18 cellular contexts compared by ENCODE assay signal in genomic region chr12:91785655-91786489, GRCh38.
DNase-seq lines count a peak whose midpoint lies in the region; ATAC-seq and TF ChIP-seq lines count a peak whose summit lies in the region.
"Had no signal": no experiment of that assay in that cellular context is flagged by ENCODE, and none has a peak within 500 bp of the region (broad histone marks: within the 10 kb centered on the region; RNA-seq: fewer than 3 reads in every experiment).

No MANE protein-coding gene starts in this region.

- H3K4me2 ChIP-seq in OCI-LY3 (ENCODE audit: low read length) (no peak overlapping the region), neural progenitor cell (peak overlapping the region; percentile 36)
- H3K4me2 ChIP-seq: BLaER1 treated with 17β-estradiol and CSF1 and Interleukin-3, amounts not matched to agents 10 nM and 100 nM had no signal

- TF ChIP-seq CTCF in CD8-positive, alpha-beta T cell (IDR thresholded peaks at IDR 0.05), result no peak
- TF ChIP-seq CTCF in OCI-LY3 (IDR thresholded peaks at IDR 0.05; ENCODE audit: low read depth, low read length) (no peak), neural progenitor cell (IDR thresholded peaks at IDR 0.05) (no peak), endothelial cell (IDR thresholded peaks at IDR 0.05; ENCODE audit: unreplicated experiment) (no peak)

- H3K27me3 Mint-ChIP-seq in CD8-positive, alpha-beta T cell (ENCODE audit: low read depth), result no peaks in the 10 kb centered on the region
- H3K27me3 Mint-ChIP-seq in neural progenitor cell (ENCODE audit: insufficient read depth, low read depth) (peaks cover 3% of the 10 kb centered on the region), endothelial cell (ENCODE audit: unreplicated experiment) (no peaks in the 10 kb centered on the region)

- no peak for ATAC-seq in CD8-positive, alpha-beta T cell
- no peak for ATAC-seq in GM18502 (IDR thresholded peaks at IDR 0.05; ENCODE audit: poor library complexity, unreplicated experiment)
- ATAC-seq: HepG2, PC-3 had no signal

- H3K27me3 ChIP-seq in CD8-positive, alpha-beta T cell (ENCODE audit: insufficient read depth, low read length), result no peaks in the 10 kb centered on the region
- H3K27me3 ChIP-seq in OCI-LY3 (ENCODE audit: low read depth, low read length) (no peaks in the 10 kb centered on the region), neural progenitor cell (no peaks in the 10 kb centered on the region)
- H3K27me3 ChIP-seq: BLaER1 treated with 17β-estradiol and CSF1 and Interleukin-3, amounts not matched to agents 10 nM and 100 nM; spleen; suprapubic skin; vagina had no signal

- CTCF ChIA-PET in CD8-positive, alpha-beta T cell (lab: Charles Lee), result interaction anchor here (1.1 kb wide), 1 partner anchor 26 kb away, joined by 5 read pairs; no protein-coding TSS in a partner anchor

- H4K20me1 ChIP-seq in OCI-LY3 (ENCODE audit: insufficient read depth, low read length) (no peaks in the 10 kb centered on the region), neural progenitor cell (ENCODE audit: low read depth) (no peaks in the 10 kb centered on the region)
- H4K20me1 ChIP-seq: BLaER1 treated with 17β-estradiol and CSF1 and Interleukin-3, amounts not matched to agents 10 nM and 100 nM had no signal

- intact Hi-C loops in CD8-positive, alpha-beta T cell (cut with DNase I, micrococcal nuclease), result no loop called here
- intact Hi-C loops in cardiac septum (cut with DNase I), result no loop called here

- H3F3A ChIP-seq in neural progenitor cell (ENCODE audit: low read depth), result no peaks in the 10 kb centered on the region

- peak overlapping the region; percentile 77 for H3K27ac Mint-ChIP-seq in CD8-positive, alpha-beta T cell
- H3K27ac Mint-ChIP-seq in neural progenitor cell (peak overlapping the region; percentile 59), endothelial cell (ENCODE audit: unreplicated experiment) (no peak overlapping the region)

- peaks cover 24% of the 10 kb centered on the region for H3K4me1 ChIP-seq in CD8-positive, alpha-beta T cell (ENCODE audit: insufficient read depth, low read length)
- no peaks in the 10 kb centered on the region for H3K4me1 ChIP-seq in OCI-LY3 (ENCODE audit: low read length)
- peaks cover 14% of the 10 kb centered on the region for H3K4me1 ChIP-seq in neural progenitor cell
- H3K4me1 ChIP-seq: BLaER1 treated with 17β-estradiol and CSF1 and Interleukin-3, amounts not matched to agents 10 nM and 100 nM; spleen; suprapubic skin; vagina had no signal

- no peaks in the 10 kb centered on the region for H3K36me3 Mint-ChIP-seq in CD8-positive, alpha-beta T cell
- no peaks in the 10 kb centered on the region for H3K36me3 Mint-ChIP-seq in neural progenitor cell
- no peaks in the 10 kb centered on the region for H3K36me3 Mint-ChIP-seq in endothelial cell (ENCODE audit: low read depth, unreplicated experiment)

- POLR2A ChIA-PET in CD8-positive, alpha-beta T cell (lab: Charles Lee), result interaction anchor here (1.1 to 1.7 kb wide), 3 partner anchors 10 to 91 kb away, joined by 3 to 4 read pairs (median 3); no protein-coding TSS in a partner anchor

- no peaks in the 10 kb centered on the region for H3K9me3 Mint-ChIP-seq in CD8-positive, alpha-beta T cell
- H3K9me3 Mint-ChIP-seq in neural progenitor cell, result peaks cover 8% of the 10 kb centered on the region
- no peaks in the 10 kb centered on the region for H3K9me3 Mint-ChIP-seq in endothelial cell (ENCODE audit: unreplicated experiment)

- peaks cover 40% of the 10 kb centered on the region for H3K4me1 Mint-ChIP-seq in CD8-positive, alpha-beta T cell (ENCODE audit: low read depth)
- peaks cover 18% of the 10 kb centered on the region for H3K4me1 Mint-ChIP-seq in neural progenitor cell
- no peaks in the 10 kb centered on the region for H3K4me1 Mint-ChIP-seq in endothelial cell (ENCODE audit: unreplicated experiment)

- H3K4me3 ChIP-seq in CD8-positive, alpha-beta T cell (ENCODE audit: low read depth, low read length), result no peak overlapping the region
- H3K4me3 ChIP-seq in OCI-LY3 (ENCODE audit: low read length), result no peak overlapping the region
- no peak overlapping the region for H3K4me3 ChIP-seq in neural progenitor cell
- H3K4me3 ChIP-seq: BLaER1 treated with 17β-estradiol and CSF1 and Interleukin-3, amounts not matched to agents 10 nM and 100 nM; spleen; suprapubic skin; vagina had no signal

- H3K9ac ChIP-seq in OCI-LY3 (ENCODE audit: low read length), result no peak overlapping the region
- H3K9ac ChIP-seq in neural progenitor cell, result no peak overlapping the region
- H3K9ac ChIP-seq: BLaER1 treated with 17β-estradiol and CSF1 and Interleukin-3, amounts not matched to agents 10 nM and 100 nM had no signal

- H3K36me3 ChIP-seq in CD8-positive, alpha-beta T cell (ENCODE audit: insufficient read depth, low read length), result no peaks in the 10 kb centered on the region
- H3K36me3 ChIP-seq in OCI-LY3 (replicated peaks; ENCODE audit: low read depth, low read length) (no peaks in the 10 kb centered on the region), neural progenitor cell (no peaks in the 10 kb centered on the region)
- H3K36me3 ChIP-seq: BLaER1 treated with 17β-estradiol and CSF1 and Interleukin-3, amounts not matched to agents 10 nM and 100 nM; spleen; suprapubic skin; vagina had no signal

- H2AFZ ChIP-seq in OCI-LY3 (ENCODE audit: low read depth, low read length), result peak overlapping the region; percentile 50; the same call in 1 of the 2 replicates
- peak overlapping the region; percentile 47 for H2AFZ ChIP-seq in neural progenitor cell (replicated peaks)

- H3K4me3 Mint-ChIP-seq in CD8-positive, alpha-beta T cell, result no peak overlapping the region
- H3K4me3 Mint-ChIP-seq in neural progenitor cell (no peak overlapping the region), endothelial cell (ENCODE audit: unreplicated experiment) (no peak overlapping the region)

- DNase-seq in activated CD4-positive, alpha-beta T cell treated with anti-CD3 and anti-CD28 coated beads, Interleukin-2, amount 50 U/mL, for 48 hours, result peak; percentile 13 to 18
- no peak for DNase-seq in activated CD4-positive, alpha-beta T cell treated with anti-CD3 and anti-CD28 coated beads for 1 hour
- no peak for DNase-seq in CD8-positive, alpha-beta T cell
- no peak for DNase-seq in neural progenitor cell (ENCODE audit: low spot score)
- DNase-seq in cardiac septum (ENCODE audit: low spot score), result no peak
- no peak for DNase-seq in endothelial cell (ENCODE audit: low spot score)
- DNase-seq: ACHN, cortex of kidney, occipital lobe, PC-3, SHP77, spleen had no signal

- H3K9me3 ChIP-seq in CD8-positive, alpha-beta T cell (ENCODE audit: low read length), result no peaks in the 10 kb centered on the region
- H3K9me3 ChIP-seq in OCI-LY3 (ENCODE audit: insufficient read depth, low read length) (no peaks in the 10 kb centered on the region), neural progenitor cell (ENCODE audit: low read depth) (no peaks in the 10 kb centered on the region)
- H3K9me3 ChIP-seq: BLaER1 treated with 17β-estradiol and CSF1 and Interleukin-3, amounts not matched to agents 10 nM and 100 nM; spleen; suprapubic skin; vagina had no signal

- no peaks in the 10 kb centered on the region for H3K79me2 ChIP-seq in OCI-LY3 (ENCODE audit: low read length)
- H3K79me2 ChIP-seq in neural progenitor cell (ENCODE audit: low read depth), result no peaks in the 10 kb centered on the region

- no peak overlapping the region for H3K27ac ChIP-seq in CD8-positive, alpha-beta T cell (ENCODE audit: low read depth, low read length)
- H3K27ac ChIP-seq in OCI-LY3 (ENCODE audit: low read length) (no peak overlapping the region), neural progenitor cell (no peak overlapping the region)
- H3K27ac ChIP-seq: BLaER1 treated with 17β-estradiol and CSF1 and Interleukin-3, amounts not matched to agents 10 nM and 100 nM; spleen; suprapubic skin; vagina had no signal

Comparison
In these comparisons a context has a peak if more than half of its experiments do, and no peak if none do; other contexts are left out.
1. DNase-seq: peak in activated CD4-positive, alpha-beta T cell treated with anti-CD3 and anti-CD28 coated beads, Interleukin-2, amount 50 U/mL, for 48 hours (2 of 2); none in activated CD4-positive, alpha-beta T cell treated with anti-CD3 and anti-CD28 coated beads for 1 hour (single experiment), CD8-positive, alpha-beta T cell (0 of 7), neural progenitor cell (single experiment), cardiac septum (single experiment) and endothelial cell (single experiment).